In the genomic region with DNA sequence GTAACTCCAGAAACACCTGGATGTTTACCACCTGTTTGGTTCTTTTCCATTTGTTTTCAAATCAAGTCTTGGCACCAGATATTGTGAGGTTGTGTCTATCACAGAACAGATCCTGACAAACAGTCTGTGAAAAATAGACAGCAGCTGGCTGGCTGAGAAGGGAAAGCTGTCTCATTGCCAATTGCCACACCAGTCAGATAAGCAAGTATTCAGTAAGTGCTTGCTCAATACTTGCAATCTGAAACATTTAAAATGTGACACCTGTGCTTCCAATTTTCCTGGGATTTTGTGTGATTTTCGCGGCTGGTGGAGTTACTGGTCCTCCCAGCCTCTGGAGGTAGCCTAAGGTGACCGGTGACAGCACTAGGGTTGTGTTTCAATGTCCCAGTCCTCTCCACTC, we compare ENCODE assay signal across 22 cellular contexts.
DNase-seq lines count a peak whose midpoint lies in the region; ATAC-seq, FAIRE-seq and TF ChIP-seq lines count a peak whose summit lies in the region.
"Had no signal": no experiment of that assay in that cellular context is flagged by ENCODE, and none has a peak within 500 bp of the region (broad histone marks: within the 10 kb centered on the region; RNA-seq: fewer than 3 reads in every experiment).

No MANE protein-coding gene starts in this region.

- no peak overlapping the region for H4K8ac ChIP-seq in trophoblast cell (ENCODE audit: low read depth, low read length)

- no peaks in the 10 kb centered on the region for H4K20me1 ChIP-seq in K562 (replicated peaks; ENCODE audit: control insufficient read depth, insufficient read depth, low read length)

- no peak for TF ChIP-seq RAD21 in K562 (CRISPR knock-in tag; conservative IDR thresholded peaks at IDR 0.05 in 1 of 2, IDR thresholded peaks at IDR 0.05 in 1 of 2)

- no peak overlapping the region for H4K12ac ChIP-seq in trophoblast cell (ENCODE audit: low read depth, low read length)

- H3K27me3 ChIP-seq in K562 (ENCODE audit: control insufficient read depth in 2 of 2, insufficient read depth in 2 of 2, low read length in 2 of 2) (no peaks in the 10 kb centered on the region; a peak in 2 of 5 replicates), trophoblast cell (ENCODE audit: insufficient read depth, low read length) (no peaks in the 10 kb centered on the region), A673 (replicated peaks; ENCODE audit: insufficient read depth, low read depth, low read length, poor library complexity) (no peaks in the 10 kb centered on the region)
- H3K27me3 ChIP-seq: BE2C had no signal

- BruUV-seq in K562 (replicated peaks; lab: Mats Ljungman, UMichigan) (no TSS peak), A673 (replicated peaks; lab: Mats Ljungman, UMichigan) (no TSS peak)

- no peaks in the 10 kb centered on the region for H3K9me1 ChIP-seq in K562 (ENCODE audit: control insufficient read depth, insufficient read depth, low read length)

- no peak overlapping the region for H3K4me3 ChIP-seq in K562
- H3K4me3 ChIP-seq in trophoblast cell (ENCODE audit: low read depth, low read length) = no peak overlapping the region
- H3K4me3 ChIP-seq in A673 (ENCODE audit: low read depth, low read length, poor library complexity, severe bottlenecking) = no peak overlapping the region
- H3K4me3 ChIP-seq: A549, SJCRH30 had no signal

- H3K79me1 ChIP-seq in trophoblast cell (ENCODE audit: low read length) = no peaks in the 10 kb centered on the region

- DNase-seq in NCI-H82 (lab: John Stamatoyannopoulos, UW) (peak; percentile 6), NCI-H82 treated with DMSO at 0.1 percent for 48 hours (lab: John Stamatoyannopoulos, UW; ENCODE audit: unreplicated experiment) (no peak), NCI-H69 (lab: John Stamatoyannopoulos, UW) (peak; percentile 17), K562 (ENCODE audit: extremely low read depth in 1 of 4, low spot score in 3 of 4) (no peak), trophoblast cell (peak; percentile 57 to 73), A673 (ENCODE audit: low spot score) (no peak), HT-29 (ENCODE audit: low spot score) (no peak)
- DNase-seq in activated CD4-positive, CD25-positive, alpha-beta regulatory T cell (lab: John Stamatoyannopoulos, UW) = no peak
- DNase-seq: BE2C, EL, GF-D8, HFFc6, KBM-7, MM.1S, NCI-H1694, NCI-H526, SJCRH30, T-helper 1 cell had no signal

- no peak overlapping the region for H2BK12ac ChIP-seq in trophoblast cell (ENCODE audit: low read length)

- ATAC-seq in K562 = no peak
- ATAC-seq: A549, HepG2 had no signal

- H3K9me3 ChIP-seq in K562 (replicated peaks; ENCODE audit: control insufficient read depth, insufficient read depth, low read depth, low read length) (no peaks in the 10 kb centered on the region), trophoblast cell (ENCODE audit: insufficient read depth, low read depth, low read length) (no peaks in the 10 kb centered on the region), A673 (ENCODE audit: low read depth, low read length, poor library complexity, severe bottlenecking) (no peaks in the 10 kb centered on the region)
- H3K9me3 ChIP-seq: A549, BE2C had no signal

- no peak overlapping the region for H2BK120ac ChIP-seq in trophoblast cell (ENCODE audit: insufficient read depth, low read length, poor library complexity)

- no peak overlapping the region for H4K91ac ChIP-seq in trophoblast cell (ENCODE audit: low read depth, low read length)

- CTCF ChIA-PET in K562 (lab: Yijun Ruan, JAX; ENCODE audit: low intra/inter-chr PET ratio) = no interaction called here
- CTCF ChIA-PET in A673 (lab: Charles Lee) = no interaction called here

- H3K9ac ChIP-seq in K562 (ENCODE audit: insufficient read depth in 1 of 2, low read depth in 2 of 2, low read length in 2 of 2) (no peak overlapping the region), trophoblast cell (ENCODE audit: low read length) (no peak overlapping the region)

- no peak overlapping the region for H3K18ac ChIP-seq in trophoblast cell (ENCODE audit: low read length)

- H2AFZ ChIP-seq in K562 (ENCODE audit: low read depth, low read length) (no peak overlapping the region), trophoblast cell (ENCODE audit: insufficient read depth, low read length, poor library complexity) (no peak overlapping the region)

- POLR2A ChIA-PET in K562 (lab: Yijun Ruan, JAX) = no interaction called here
- POLR2A ChIA-PET in A673 (lab: Charles Lee; ENCODE audit: low non-redundant PET) = no interaction called here

- no peak overlapping the region for H2BK5ac ChIP-seq in trophoblast cell (ENCODE audit: low read depth, low read length, poor library complexity)

- H3K4me1 ChIP-seq in K562 (replicated peaks in 1 of 2; ENCODE audit: control insufficient read depth in 2 of 2, insufficient read depth in 2 of 2, low read length in 2 of 2) (no peaks in the 10 kb centered on the region), trophoblast cell (ENCODE audit: control insufficient read depth in 1 of 2, insufficient read depth in 2 of 2, low read length in 2 of 2) (no peaks in the 10 kb centered on the region), A673 (ENCODE audit: insufficient read depth, low read length, poor library complexity, severe bottlenecking) (no peaks in the 10 kb centered on the region)
- H3K4me1 ChIP-seq: A549, BE2C, SJCRH30 had no signal

- TF ChIP-seq EP300 in K562 (IDR thresholded peaks at IDR 0.05; ENCODE audit: low read length) = no peak

- WGBS in K562 (ENCODE audit: insufficient coverage, low coverage, missing lambda C conversion rate) = 2% methylated on average over 3 of the region's 3 CpGs
- no CpG with 5 or more reads among the region's 3 CpGs for whole genome bisulfite sequencing in trophoblast cell (ENCODE audit: extremely low coverage, insufficient coverage, insufficient read length)

- FAIRE-seq in K562 (lab: Jason Lieb, UNC) = no peak
- FAIRE-seq: A549, H54, HepG2, RCC 7860 had no signal

- intact Hi-C loops in K562 (cut with micrococcal nuclease) = loop anchor here (1.0 kb wide), 1 partner anchor 21 kb away; no protein-coding TSS in a partner anchor
- intact Hi-C loops in A673 (cut with micrococcal nuclease; ENCODE audit: unreplicated experiment) = no loop called here

- H3K36me3 ChIP-seq in K562 (ENCODE audit: control insufficient read depth, insufficient read depth, low read length) (no peaks in the 10 kb centered on the region), trophoblast cell (ENCODE audit: control insufficient read depth in 1 of 2, insufficient read depth in 2 of 2, low read length in 2 of 2) (no peaks in the 10 kb centered on the region), A673 (ENCODE audit: insufficient read depth, low read length, poor library complexity, severe bottlenecking) (no peaks in the 10 kb centered on the region)
- H3K36me3 ChIP-seq: BE2C, SJCRH30 had no signal

- no peak overlapping the region for H3K4me2 ChIP-seq in K562 (ENCODE audit: insufficient read depth, low read length)
- no peak overlapping the region for H3K4me2 ChIP-seq in trophoblast cell (ENCODE audit: low read length)
- H3K4me2 ChIP-seq: A549 had no signal

- TF ChIP-seq CTCF in K562 (IDR thresholded peaks at IDR 0.05 in 2 of 3, conservative IDR thresholded peaks at IDR 0.05 in 1 of 3; ENCODE audit: insufficient read depth in 2 of 3, low read depth in 1 of 3, low read length in 3 of 3) (no peak), A673 (conservative IDR thresholded peaks at IDR 0.05; ENCODE audit: low read depth, low read length) (no peak)

- in situ Hi-C loops in K562 (cut with MboI) = no loop called here

- H3K14ac ChIP-seq in trophoblast cell (ENCODE audit: low read length) = no peak overlapping the region

- no peak for TF ChIP-seq POLR2A in K562 (conservative IDR thresholded peaks at IDR 0.05)

- no peak overlapping the region for H3K27ac ChIP-seq in K562 (ENCODE audit: extremely low read depth, low read depth, low read length)
- no peak overlapping the region for H3K27ac ChIP-seq in trophoblast cell (ENCODE audit: low read depth, low read length)
- H3K27ac ChIP-seq in A673 (ENCODE audit: low read depth, low read length, poor library complexity, severe bottlenecking) = no peak overlapping the region
- H3K27ac ChIP-seq: A549, SJCRH30 had no signal

- H3K79me2 ChIP-seq in K562 (ENCODE audit: control insufficient read depth, insufficient read depth, low read length) = no peaks in the 10 kb centered on the region
- H3K79me2 ChIP-seq in trophoblast cell (ENCODE audit: control insufficient read depth, insufficient read depth, low read length, poor library complexity) = no peaks in the 10 kb centered on the region

- H3K4ac ChIP-seq in trophoblast cell (ENCODE audit: low read depth, low read length) = no peak overlapping the region

- no peak overlapping the region for H3K23ac ChIP-seq in trophoblast cell (ENCODE audit: low read length)

- no peak overlapping the region for H2AK5ac ChIP-seq in trophoblast cell (ENCODE audit: low read length)

TF ChIP-seq in K562, 482 proteins besides CTCF, POLR2A, EP300 and RAD21:
- peak; percentile 34; the same call in 1 of the 2 replicates for TF ChIP-seq CEBPB (tag; IDR thresholded peaks at IDR 0.05)
- TF ChIP-seq KLF13 (tag; IDR thresholded peaks at IDR 0.05; ENCODE audit: borderline replicate concordance, low read depth) = no peak

Comparison
In these comparisons a context has a peak if more than half of its experiments do, and no peak if none do; other contexts are left out.
1. DNase-seq: peak in NCI-H82 (single experiment), NCI-H69 (single experiment) and trophoblast cell (2 of 2); none in NCI-H82 treated with DMSO at 0.1 percent for 48 hours (single experiment), K562 (0 of 4), activated CD4-positive, CD25-positive, alpha-beta regulatory T cell (0 of 4), A673 (single experiment) and HT-29 (single experiment).